8 cellular contexts compared by ENCODE assay signal in the genomic region with DNA sequence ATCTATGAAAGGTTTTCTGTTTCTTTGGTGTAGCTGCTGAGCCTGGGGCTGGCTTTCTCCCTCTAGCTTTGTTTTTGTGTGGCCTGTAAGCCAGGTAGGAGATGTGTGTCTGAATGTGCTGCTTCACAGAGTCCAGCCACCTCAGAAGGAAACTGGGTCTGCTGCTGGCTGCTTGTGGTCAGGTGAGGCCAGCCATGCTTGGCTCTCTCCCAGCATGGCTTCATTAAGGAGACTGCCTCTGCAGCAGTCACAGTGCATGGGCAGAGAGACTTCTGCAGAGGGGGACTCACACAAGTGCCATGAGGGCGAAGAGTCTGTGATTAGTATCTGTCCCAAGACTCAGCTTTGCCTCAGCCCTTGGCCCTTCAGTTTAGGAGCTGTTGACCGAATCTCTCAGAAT. TPM values are rescaled to one million over a fixed set of nuclear protein-coding genes. Genes with fewer than 3 reads are reported as not detected.
DNase-seq lines count a peak whose midpoint lies in the region; ATAC-seq and TF ChIP-seq lines count a peak whose summit lies in the region.

No MANE protein-coding gene starts in this region.

- H3K36me3 ChIP-seq in cardiac muscle cell: no peaks in the 10 kb centered on the region

- no peak overlapping the region for H3K4me3 ChIP-seq in cardiac muscle cell

- H3K27me3 ChIP-seq in cardiac muscle cell: no peaks in the 10 kb centered on the region

- no peaks in the 10 kb centered on the region for H3K36me3 Mint-ChIP-seq in natural killer cell

- no peak for TF ChIP-seq CTCF in cardiac muscle cell (IDR thresholded peaks at IDR 0.05; ENCODE audit: low read depth, low read length)
- no peak for TF ChIP-seq CTCF in natural killer cell (IDR thresholded peaks at IDR 0.05)

- no peaks in the 10 kb centered on the region for H3K27me3 Mint-ChIP-seq in natural killer cell (ENCODE audit: low read depth in 2 of 2)

- DNase-seq in cardiac muscle cell (ENCODE audit: low read depth in 1 of 2, low spot score in 1 of 2) (peak; percentile 11 to 29), cardiac septum (ENCODE audit: low spot score) (no peak), natural killer cell (no peak), middle frontal gyrus (ENCODE audit: extremely low spot score, low spot score) (no peak), dedifferentiated amniotic fluid mesenchymal stem cell (ENCODE audit: extremely low spot score) (no peak), NCI-H526 treated with DMSO at 0.1 percent for 48 hours (lab: John Stamatoyannopoulos, UW) (no peak)

- H3K27ac ChIP-seq in cardiac muscle cell (peak overlapping the region; percentile 55), angular gyrus (ENCODE audit: low read depth, low read length) (peak overlapping the region; percentile 73)

- intact Hi-C loops in cardiac septum (cut with DNase I) (no loop called here), natural killer cell (cut with micrococcal nuclease) (no loop called here)

- no peak overlapping the region for H3K4me3 Mint-ChIP-seq in natural killer cell

- H3K4me1 ChIP-seq in cardiac muscle cell (ENCODE audit: low read depth): peaks cover 10% of the 10 kb centered on the region

- H3K9me3 Mint-ChIP-seq in natural killer cell: no peaks in the 10 kb centered on the region

- peaks cover 41 to 58% of the 10 kb centered on the region in 2 donors for H3K4me1 Mint-ChIP-seq in natural killer cell

- no peaks in the 10 kb centered on the region for H3K9me3 ChIP-seq in cardiac muscle cell (ENCODE audit: low read depth)

- ATAC-seq in HG03097 (IDR thresholded peaks at IDR 0.05; ENCODE audit: low FRiP score, unreplicated experiment): peak; percentile 91
- peak in 1 of 3 donors; percentile 45 for ATAC-seq in natural killer cell

- H3K27ac Mint-ChIP-seq in natural killer cell: peak overlapping the region; percentile 20

RNA-seq across cellular contexts. Expression of a gene that starts 50.6 kb away (rescaled TPM):
- total RNA-seq in cardiac muscle cell: 6.3 and 8.6 TPM in 2 replicates
- polyA plus RNA-seq in cardiac muscle cell: 4.4 and 5.3 TPM in 2 replicates
- total RNA-seq in cardiac septum: 9.9 TPM
- 10 to 100 TPM; 44.9 to 54.2 (median 50.7) TPM for total RNA-seq in natural killer cell

Comparison
In these comparisons a context has a peak if more than half of its experiments do, and no peak if none do; other contexts are left out.
1. DNase-seq: peak in cardiac muscle cell (2 of 2); none in cardiac septum (single experiment), natural killer cell (single experiment), middle frontal gyrus (single experiment), dedifferentiated amniotic fluid mesenchymal stem cell (single experiment) and NCI-H526 treated with DMSO at 0.1 percent for 48 hours (single experiment).